Comparison of ENCODE assay signal across 8 cellular contexts in genomic region chr6:31582230-31582601, GRCh38.
A peak's percentile ranks its signal among the peaks of the same experiment; 100 is the strongest.
DNase-seq lines count a peak whose midpoint lies in the region; ATAC-seq lines count a peak whose summit lies in the region.

LTB (minus strand) TSS chr6:31582424; CDS start chr6:31582417, 7 bp downstream.

- H3K9me3 ChIP-seq in iPS-18c (ENCODE audit: control insufficient read depth, insufficient read depth, low read length) = peaks cover 5% of the 10 kb centered on the region

- H3K27ac Mint-ChIP-seq in activated naive CD4-positive, alpha-beta T cell treated with anti-CD3 and anti-CD28 coated beads, Interleukin-2, amount 50 U/mL, for 24 hours = peak within 1 kb of the TSS; percentile 95

- H3K9me3 Mint-ChIP-seq in activated naive CD4-positive, alpha-beta T cell treated with anti-CD3 and anti-CD28 coated beads, Interleukin-2, amount 50 U/mL, for 24 hours = no peaks in the 10 kb centered on the region

- peak within 1 kb of the TSS; percentile 98 for H3K4me3 ChIP-seq in iPS-18c (ENCODE audit: insufficient read depth, low read depth, low read length)

- no peak for ATAC-seq in GM18873 (IDR thresholded peaks at IDR 0.05; ENCODE audit: low FRiP score, unreplicated experiment)

- peaks cover 77% of the 10 kb centered on the region for H3K4me1 Mint-ChIP-seq in activated naive CD4-positive, alpha-beta T cell treated with anti-CD3 and anti-CD28 coated beads, Interleukin-2, amount 50 U/mL, for 24 hours

- H3K36me3 Mint-ChIP-seq in activated naive CD4-positive, alpha-beta T cell treated with anti-CD3 and anti-CD28 coated beads, Interleukin-2, amount 50 U/mL, for 24 hours = peaks cover 22% of the 10 kb centered on the region

- DNase-seq in activated gamma-delta T cell treated with Interleukin-2 at 50 U/mL for 16 hours (peak; percentile 77), activated gamma-delta T cell (lab: John Stamatoyannopoulos, UW) (no peak), superior temporal gyrus (ENCODE audit: extremely low spot score) (no peak), iPS-NIHi7 (ENCODE audit: extremely low spot score) (no peak)
- peak; percentile 72 to 83 (median 77) for DNase-seq in stimulated activated naive CD4-positive, alpha-beta T cell (lab: John Stamatoyannopoulos, UW)

- no peaks in the 10 kb centered on the region for H3K27me3 Mint-ChIP-seq in activated naive CD4-positive, alpha-beta T cell treated with anti-CD3 and anti-CD28 coated beads, Interleukin-2, amount 50 U/mL, for 24 hours

- peak within 1 kb of the TSS; percentile 93 for H3K4me3 Mint-ChIP-seq in activated naive CD4-positive, alpha-beta T cell treated with anti-CD3 and anti-CD28 coated beads, Interleukin-2, amount 50 U/mL, for 24 hours

Comparison
In these comparisons a context has a peak if more than half of its experiments do, and no peak if none do; other contexts are left out.
1. DNase-seq: peak in activated gamma-delta T cell treated with Interleukin-2 at 50 U/mL for 16 hours (single experiment) and stimulated activated naive CD4-positive, alpha-beta T cell (6 of 6); none in activated gamma-delta T cell (single experiment), superior temporal gyrus (single experiment) and iPS-NIHi7 (single experiment).